In the genomic region with DNA sequence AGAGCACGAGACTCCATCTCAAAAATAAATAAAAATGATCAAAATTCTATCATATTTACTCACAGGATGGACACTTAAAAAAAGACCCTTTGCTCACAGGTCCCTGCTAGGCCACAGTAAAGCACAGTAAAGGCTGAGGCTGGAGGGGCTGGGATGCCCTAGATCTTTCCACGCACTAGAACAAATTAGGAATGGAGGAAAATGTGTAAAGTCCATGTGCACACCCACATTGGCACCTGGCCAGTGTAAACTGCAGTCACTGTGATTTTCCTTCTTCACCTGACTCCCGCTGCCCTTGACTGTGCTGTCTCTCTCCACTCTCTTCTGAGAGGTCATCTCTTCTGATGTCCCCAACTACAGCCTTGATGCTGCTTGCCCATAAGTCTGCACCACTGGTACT, we compare ENCODE assay signal across 19 cellular contexts.
DNase-seq lines count a peak whose midpoint lies in the region; TF ChIP-seq lines count a peak whose summit lies in the region.
"Had no signal": no experiment of that assay in that cellular context is flagged by ENCODE, and none has a peak within 500 bp of the region (broad histone marks: within the 10 kb centered on the region; RNA-seq: fewer than 3 reads in every experiment).

No MANE protein-coding gene starts in this region.

- dilution Hi-C loops in mammary epithelial cell (cut with HindIII; ENCODE audit: low sequenced_read_pairs): loop anchor here (10.0 kb wide), 1 partner anchor 52 kb away; no protein-coding TSS in a partner anchor

- no peaks in the 10 kb centered on the region for H3K4me1 Mint-ChIP-seq in MCF 10A (ENCODE audit: insufficient read depth, unreplicated experiment)
- H3K4me1 Mint-ChIP-seq: CD14-positive monocyte had no signal

- H3K27ac Mint-ChIP-seq in MCF 10A (ENCODE audit: low read depth, unreplicated experiment): no peak overlapping the region

- POLR2A ChIA-PET in MCF 10A (lab: Yijun Ruan, JAX): no interaction called here

- no peaks in the 10 kb centered on the region for H3K27me3 ChIP-seq in mammary epithelial cell (ENCODE audit: insufficient read depth, low read length)
- no peaks in the 10 kb centered on the region for H3K27me3 ChIP-seq in liver (ENCODE audit: control insufficient read depth in 4 of 4, insufficient read depth in 4 of 4, low read length in 3 of 4)
- H3K27me3 ChIP-seq in uterus: no peaks in the 10 kb centered on the region

- H3K9me3 ChIP-seq in mammary epithelial cell (replicated peaks; ENCODE audit: insufficient read depth, low read length) (no peaks in the 10 kb centered on the region), liver (ENCODE audit: control insufficient read depth in 4 of 4, low read length in 3 of 4) (peaks cover 0 to 2% (median 0%) of the 10 kb centered on the region in 4 donors), uterus (no peaks in the 10 kb centered on the region)
- H3K9me3 ChIP-seq: Caco-2 had no signal

- H3K4me1 ChIP-seq in mammary epithelial cell (ENCODE audit: insufficient read depth, low read length) (no peaks in the 10 kb centered on the region), liver (ENCODE audit: control insufficient read depth in 4 of 4, insufficient read depth in 4 of 4, low read length in 3 of 4) (peaks cover 2 to 8% (median 5%) of the 10 kb centered on the region in 4 donors), uterus (peaks cover 0 to 4% of the 10 kb centered on the region in 2 donors)
- H3K4me1 ChIP-seq: Caco-2 had no signal

- TF ChIP-seq CTCF in MCF 10A (IDR thresholded peaks at IDR 0.05; ENCODE audit: unreplicated experiment) (no peak), mammary epithelial cell (conservative IDR thresholded peaks at IDR 0.05 in 1 of 2, IDR thresholded peaks at IDR 0.05 in 1 of 2; ENCODE audit: extremely low read depth in 1 of 2, insufficient read depth in 1 of 2, low read depth in 1 of 2, low read length in 2 of 2) (no peak), liver (IDR thresholded peaks at IDR 0.05; ENCODE audit: low read depth, low read length, missing input control) (no peak), uterus (IDR thresholded peaks at IDR 0.05) (no peak), GM20000 (IDR thresholded peaks at IDR 0.05; ENCODE audit: extremely low read depth, missing control alignments) (no peak)

- H3K4me3 ChIP-seq in mammary epithelial cell (replicated peaks in 1 of 3; ENCODE audit: insufficient read depth in 1 of 3, low read depth in 2 of 3, low read length in 3 of 3): no peak overlapping the region
- no peak overlapping the region for H3K4me3 ChIP-seq in liver (ENCODE audit: low read depth in 1 of 3, low read length in 3 of 3)
- no peak overlapping the region for H3K4me3 ChIP-seq in uterus

- no peaks in the 10 kb centered on the region for H3K36me3 Mint-ChIP-seq in MCF 10A (ENCODE audit: insufficient read depth, unreplicated experiment)
- H3K36me3 Mint-ChIP-seq: CD14-positive monocyte had no signal

- H3K27ac ChIP-seq in mammary epithelial cell (ENCODE audit: insufficient read depth, low read depth, low read length): no peak overlapping the region
- no peak overlapping the region for H3K27ac ChIP-seq in liver (ENCODE audit: low read depth in 1 of 2, low read length in 2 of 2)
- peak overlapping the region; percentile 31 to 49 for H3K27ac ChIP-seq in uterus

- H3K4me2 ChIP-seq in mammary epithelial cell (ENCODE audit: insufficient read depth, low read depth, low read length): no peak overlapping the region

- H4K20me1 ChIP-seq in mammary epithelial cell (ENCODE audit: insufficient read depth, low read length): no peaks in the 10 kb centered on the region

- no peak for TF ChIP-seq RAD21 in liver (IDR thresholded peaks at IDR 0.05)

- H3K4me3 Mint-ChIP-seq in MCF 10A (ENCODE audit: unreplicated experiment): no peak overlapping the region
- H3K4me3 Mint-ChIP-seq: CD14-positive monocyte had no signal

- WGBS in mammary epithelial cell (ENCODE audit: low coverage, missing lambda C conversion rate): 77% methylated on average over 3 of the region's 3 CpGs
- 43% methylated on average over 3 of the region's 3 CpGs for WGBS in liver

- in situ Hi-C loops in mammary epithelial cell (cut with MboI; ENCODE audit: low sequenced_read_pairs in 2 of 2): no loop called here

- H3K27me3 Mint-ChIP-seq in MCF 10A (ENCODE audit: insufficient read depth, unreplicated experiment): peaks cover 36% of the 10 kb centered on the region

- no peaks in the 10 kb centered on the region for H3K79me2 ChIP-seq in mammary epithelial cell (ENCODE audit: insufficient read depth, low read length)

- BruUV-seq in MCF 10A (replicated peaks; lab: Mats Ljungman, UMichigan) (no TSS peak), mammary epithelial cell (replicated peaks; lab: Mats Ljungman, UMichigan) (no TSS peak)

- peak; percentile 13 for DNase-seq in MCF 10A (ENCODE audit: unreplicated experiment)
- DNase-seq in mammary epithelial cell: no peak
- DNase-seq in NCI-H748 treated with DMSO at 0.1 percent for 48 hours (lab: John Stamatoyannopoulos, UW): peak; percentile 2
- DNase-seq in uterus: no peak
- no peak for DNase-seq in HPDE6-E6E7 (ENCODE audit: extremely low spot score)
- no peak for DNase-seq in posterior vena cava (ENCODE audit: low spot score)
- DNase-seq in GM20000 (ENCODE audit: low spot score): no peak
- DNase-seq: ACHN; AML-193; Caco-2; DMS79 treated with DMSO at 0.1 percent for 48 hours; MV-4-11; NCI-H1436; NCI-H446 treated with DMSO at 0.1 percent for 48 hours; NK-92 treated with Interleukin-12 subunit alpha and Interleukin-12 subunit beta, amount 100 ng/mL, for 24 hours; SHP77 treated with DMSO at 0.1 percent for 48 hours; T-helper 1 cell had no signal

- no peak overlapping the region for H2AFZ ChIP-seq in mammary epithelial cell (ENCODE audit: low read depth, low read length)

- no peak for TF ChIP-seq POLR2A in uterus (IDR thresholded peaks at IDR 0.05)

- intact Hi-C loops in MCF 10A (cut with micrococcal nuclease) (no loop called here), mammary epithelial cell (cut with micrococcal nuclease) (no loop called here), uterus (cut with DNase I; ENCODE audit: low total_unique reads) (no loop called here), posterior vena cava (cut with DNase I) (no loop called here)

- peaks cover 10% of the 10 kb centered on the region for H3K9me3 Mint-ChIP-seq in MCF 10A (ENCODE audit: unreplicated experiment)

- H3K9ac ChIP-seq in mammary epithelial cell (ENCODE audit: insufficient read depth, low read length) (no peak overlapping the region), liver (ENCODE audit: low read depth in 1 of 2, low read length in 2 of 2) (no peak overlapping the region)

- CTCF ChIA-PET in MCF 10A (lab: Yijun Ruan, JAX): no interaction called here
- CTCF ChIA-PET in mammary epithelial cell (lab: Charles Lee; ENCODE audit: low non-redundant PET): no interaction called here

- H3K36me3 ChIP-seq in mammary epithelial cell (ENCODE audit: insufficient read depth, low read length): no peaks in the 10 kb centered on the region
- no peaks in the 10 kb centered on the region for H3K36me3 ChIP-seq in liver (ENCODE audit: control insufficient read depth in 4 of 4, insufficient read depth in 3 of 4, low read depth in 1 of 4, low read length in 3 of 4)
- no peaks in the 10 kb centered on the region for H3K36me3 ChIP-seq in uterus

TF ChIP-seq in liver, 16 proteins besides CTCF, POLR2A, EP300 and RAD21 (continues in another document):
- peak in 1 of 2 donors; percentile 24 for TF ChIP-seq RXRA (IDR thresholded peaks at IDR 0.05)
- TF ChIP-seq, protein P1, sequence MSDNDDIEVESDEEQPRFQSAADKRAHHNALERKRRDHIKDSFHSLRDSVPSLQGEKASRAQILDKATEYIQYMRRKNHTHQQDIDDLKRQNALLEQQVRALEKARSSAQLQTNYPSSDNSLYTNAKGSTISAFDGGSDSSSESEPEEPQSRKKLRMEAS (IDR thresholded peaks at IDR 0.05): no peak
- TF ChIP-seq JUND (IDR thresholded peaks at IDR 0.05): no peak
- TF ChIP-seq, protein P2, sequence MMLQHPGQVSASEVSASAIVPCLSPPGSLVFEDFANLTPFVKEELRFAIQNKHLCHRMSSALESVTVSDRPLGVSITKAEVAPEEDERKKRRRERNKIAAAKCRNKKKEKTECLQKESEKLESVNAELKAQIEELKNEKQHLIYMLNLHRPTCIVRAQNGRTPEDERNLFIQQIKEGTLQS (IDR thresholded peaks at IDR 0.05): no peak
- peak; percentile 86 for TF ChIP-seq FOXA2 (IDR thresholded peaks at IDR 0.05)
- TF ChIP-seq TAF1 (conservative IDR thresholded peaks at IDR 0.05): no peak
- peak; percentile 39 for TF ChIP-seq HNF4G (IDR thresholded peaks at IDR 0.05)
- peak; percentile 31 for TF ChIP-seq SP1 (IDR thresholded peaks at IDR 0.05)
- TF ChIP-seq, protein P3, sequence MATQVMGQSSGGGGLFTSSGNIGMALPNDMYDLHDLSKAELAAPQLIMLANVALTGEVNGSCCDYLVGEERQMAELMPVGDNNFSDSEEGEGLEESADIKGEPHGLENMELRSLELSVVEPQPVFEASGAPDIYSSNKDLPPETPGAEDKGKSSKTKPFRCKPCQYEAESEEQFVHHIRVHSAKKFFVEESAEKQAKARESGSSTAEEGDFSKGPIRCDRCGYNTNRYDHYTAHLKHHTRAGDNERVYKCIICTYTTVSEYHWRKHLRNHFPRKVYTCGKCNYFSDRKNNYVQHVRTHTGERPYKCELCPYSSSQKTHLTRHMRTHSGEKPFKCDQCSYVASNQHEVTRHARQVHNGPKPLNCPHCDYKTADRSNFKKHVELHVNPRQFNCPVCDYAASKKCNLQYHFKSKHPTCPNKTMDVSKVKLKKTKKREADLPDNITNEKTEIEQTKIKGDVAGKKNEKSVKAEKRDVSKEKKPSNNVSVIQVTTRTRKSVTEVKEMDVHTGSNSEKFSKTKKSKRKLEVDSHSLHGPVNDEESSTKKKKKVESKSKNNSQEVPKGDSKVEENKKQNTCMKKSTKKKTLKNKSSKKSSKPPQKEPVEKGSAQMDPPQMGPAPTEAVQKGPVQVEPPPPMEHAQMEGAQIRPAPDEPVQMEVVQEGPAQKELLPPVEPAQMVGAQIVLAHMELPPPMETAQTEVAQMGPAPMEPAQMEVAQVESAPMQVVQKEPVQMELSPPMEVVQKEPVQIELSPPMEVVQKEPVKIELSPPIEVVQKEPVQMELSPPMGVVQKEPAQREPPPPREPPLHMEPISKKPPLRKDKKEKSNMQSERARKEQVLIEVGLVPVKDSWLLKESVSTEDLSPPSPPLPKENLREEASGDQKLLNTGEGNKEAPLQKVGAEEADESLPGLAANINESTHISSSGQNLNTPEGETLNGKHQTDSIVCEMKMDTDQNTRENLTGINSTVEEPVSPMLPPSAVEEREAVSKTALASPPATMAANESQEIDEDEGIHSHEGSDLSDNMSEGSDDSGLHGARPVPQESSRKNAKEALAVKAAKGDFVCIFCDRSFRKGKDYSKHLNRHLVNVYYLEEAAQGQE (IDR thresholded peaks at IDR 0.05): no peak
- TF ChIP-seq FOXA1 (IDR thresholded peaks at IDR 0.05): peak; percentile 57
- no peak for TF ChIP-seq NR2F2 (IDR thresholded peaks at IDR 0.05)
- no peak for TF ChIP-seq EGR1 (IDR thresholded peaks at IDR 0.05; ENCODE audit: low read depth in 2 of 2)
- no peak for TF ChIP-seq GABPA (IDR thresholded peaks at IDR 0.05 in 1 of 2, conservative IDR thresholded peaks at IDR 0.05 in 1 of 2)

Comparison
In these comparisons a context has a peak if more than half of its experiments do, and no peak if none do; other contexts are left out.
1. DNase-seq: peak in MCF 10A (single experiment) and NCI-H748 treated with DMSO at 0.1 percent for 48 hours (single experiment); none in mammary epithelial cell (single experiment), uterus (0 of 2), HPDE6-E6E7 (single experiment), posterior vena cava (single experiment) and GM20000 (single experiment).
2. H3K27ac ChIP-seq: peak in uterus (2 of 2); none in mammary epithelial cell (single experiment) and liver (0 of 2).